ENCODE assay signal across 9 cellular contexts in genomic region chr6:68975064-68975463, GRCh38.
DNase-seq lines count a peak whose midpoint lies in the region; TF ChIP-seq lines count a peak whose summit lies in the region.
"Had no signal": no experiment of that assay in that cellular context is flagged by ENCODE, and none has a peak within 500 bp of the region (broad histone marks: within the 10 kb centered on the region; RNA-seq: fewer than 3 reads in every experiment).

No MANE protein-coding gene starts in this region.

- no peak overlapping the region for H3K4me3 Mint-ChIP-seq in T-helper 2 cell treated with Interferon-gamma antibody and Interleukin-4, amounts not matched to agents 5 μg/mL and 100 μg/mL, for 36 hours
- H3K4me3 Mint-ChIP-seq: stimulated activated effector memory CD8-positive, alpha-beta T cell treated with anti-CD3 and anti-CD28 coated beads, Interleukin-12 subunit alpha, Interleukin-12 subunit beta, amount 100 ng/mL, for 72 hours had no signal

- no peak overlapping the region for H3K4me2 ChIP-seq in OCI-LY7 (ENCODE audit: low read length)

- no peak overlapping the region for H3K4me3 ChIP-seq in OCI-LY7 (ENCODE audit: low read depth, low read length, poor library complexity, severe bottlenecking)

- no peaks in the 10 kb centered on the region for H3K9me3 Mint-ChIP-seq in T-helper 2 cell treated with Interferon-gamma antibody and Interleukin-4, amounts not matched to agents 5 μg/mL and 100 μg/mL, for 36 hours

- H3K27me3 Mint-ChIP-seq in T-helper 2 cell treated with Interferon-gamma antibody and Interleukin-4, amounts not matched to agents 5 μg/mL and 100 μg/mL, for 36 hours (ENCODE audit: low read depth), result no peaks in the 10 kb centered on the region

- H3K36me3 Mint-ChIP-seq in T-helper 2 cell treated with Interferon-gamma antibody and Interleukin-4, amounts not matched to agents 5 μg/mL and 100 μg/mL, for 36 hours (ENCODE audit: low read depth), result no peaks in the 10 kb centered on the region
- H3K36me3 Mint-ChIP-seq: stimulated activated effector memory CD8-positive, alpha-beta T cell treated with anti-CD3 and anti-CD28 coated beads, Interleukin-12 subunit alpha, Interleukin-12 subunit beta, amount 100 ng/mL, for 72 hours had no signal

- CTCF ChIA-PET in OCI-LY7 (lab: Charles Lee; ENCODE audit: unreplicated experiment), result interaction anchor here (1.1 kb wide), 1 partner anchor 37 kb away, joined by 3 read pairs; no protein-coding TSS in a partner anchor

- H2AFZ ChIP-seq in OCI-LY7 (ENCODE audit: low read length), result no peak overlapping the region

- no peaks in the 10 kb centered on the region for H3K9me3 ChIP-seq in OCI-LY7 (ENCODE audit: low read length)

- no peak overlapping the region for H3K27ac ChIP-seq in OCI-LY7 (ENCODE audit: low read depth, low read length, poor library complexity, severe bottlenecking)

- DNase-seq in NCI-H1092 treated with DMSO at 0.1 percent for 48 hours (lab: John Stamatoyannopoulos, UW) (peak; percentile 46), NCI-H1092 (lab: John Stamatoyannopoulos, UW) (no peak), OCI-LY7 (ENCODE audit: low spot score) (no peak), glomerular visceral epithelial cell (ENCODE audit: extremely low spot score) (peak; percentile 50), renal cortical epithelial cell (ENCODE audit: low read depth) (peak; percentile 42), amniotic stem cell (lab: John Stamatoyannopoulos, UW) (no peak)
- no peak for DNase-seq in T-helper 2 cell treated with Interferon-gamma antibody and Interleukin-4, amounts not matched to agents 5 μg/mL and 100 μg/mL, for 36 hours (ENCODE audit: low spot score)
- DNase-seq in activated CD8-positive, alpha-beta memory T cell treated with anti-CD3 and anti-CD28 coated beads, Interleukin-2, amount 50 U/mL, for 48 hours, result no peak

- POLR2A ChIA-PET in OCI-LY7 (lab: Charles Lee), result interaction anchor here (0.8 kb wide), 1 partner anchor 11 kb away, joined by 3 read pairs; no protein-coding TSS in a partner anchor

- no peaks in the 10 kb centered on the region for H3K9me2 ChIP-seq in OCI-LY7 (ENCODE audit: insufficient read depth, low read length)

- H3K4me1 ChIP-seq in OCI-LY7 (ENCODE audit: insufficient read depth, low read length, poor library complexity, severe bottlenecking), result no peaks in the 10 kb centered on the region

- no TSS peak for BruUV-seq in OCI-LY7 (replicated peaks; lab: Mats Ljungman, UMichigan)

- no peaks in the 10 kb centered on the region for H3K36me3 ChIP-seq in OCI-LY7 (ENCODE audit: insufficient read depth, low read length)

- no peak overlapping the region for H3K27ac Mint-ChIP-seq in T-helper 2 cell treated with Interferon-gamma antibody and Interleukin-4, amounts not matched to agents 5 μg/mL and 100 μg/mL, for 36 hours
- H3K27ac Mint-ChIP-seq: stimulated activated effector memory CD8-positive, alpha-beta T cell treated with anti-CD3 and anti-CD28 coated beads, Interleukin-12 subunit alpha, Interleukin-12 subunit beta, amount 100 ng/mL, for 72 hours had no signal

- H3K79me2 ChIP-seq in OCI-LY7 (ENCODE audit: insufficient read depth, low read depth, low read length), result no peaks in the 10 kb centered on the region

- H4K20me1 ChIP-seq in OCI-LY7 (ENCODE audit: insufficient read depth, low read length), result no peaks in the 10 kb centered on the region

- intact Hi-C loops in OCI-LY7 (cut with micrococcal nuclease; ENCODE audit: unreplicated experiment), result no loop called here

- 0 out of 2 replicates have a peak, but pooled peaks have one; percentile 14 for TF ChIP-seq CTCF in OCI-LY7 (conservative IDR thresholded peaks at IDR 0.05; ENCODE audit: low read length)

- no peaks in the 10 kb centered on the region for H3K4me1 Mint-ChIP-seq in T-helper 2 cell treated with Interferon-gamma antibody and Interleukin-4, amounts not matched to agents 5 μg/mL and 100 μg/mL, for 36 hours (ENCODE audit: low read depth)
- H3K4me1 Mint-ChIP-seq: stimulated activated effector memory CD8-positive, alpha-beta T cell treated with anti-CD3 and anti-CD28 coated beads, Interleukin-12 subunit alpha, Interleukin-12 subunit beta, amount 100 ng/mL, for 72 hours had no signal

Comparison
In these comparisons a context has a peak if more than half of its experiments do, and no peak if none do; other contexts are left out.
1. DNase-seq: peak in NCI-H1092 treated with DMSO at 0.1 percent for 48 hours (single experiment), glomerular visceral epithelial cell (single experiment) and renal cortical epithelial cell (single experiment); none in NCI-H1092 (single experiment), OCI-LY7 (single experiment), amniotic stem cell (single experiment), T-helper 2 cell treated with Interferon-gamma antibody and Interleukin-4, amounts not matched to agents 5 μg/mL and 100 μg/mL, for 36 hours (single experiment) and activated CD8-positive, alpha-beta memory T cell treated with anti-CD3 and anti-CD28 coated beads, Interleukin-2, amount 50 U/mL, for 48 hours (single experiment).